ENCODE assay signal across 34 cellular contexts in genomic region chr13:49296659-49297058, GRCh38.
"Had no signal": no experiment of that assay in that cellular context is flagged by ENCODE, and none has a peak within 500 bp of the region (broad histone marks: within the 10 kb centered on the region; RNA-seq: fewer than 3 reads in every experiment).

No MANE protein-coding gene starts in this region.

- H3K27me3 ChIP-seq: MG63 had no signal

- H3K9me3 ChIP-seq: MG63 had no signal

- H3K9ac ChIP-seq: KMS-11 had no signal

- H3K36me3 ChIP-seq: MG63 had no signal

- DNase-seq: Karpas-422, Kasumi-1, KG1, MG63, MM.1S, MV-4-11, NCI-H1048, NCI-H1092, NCI-H1092 treated with DMSO at 0.1 percent for 48 hours, NCI-H1105, NCI-H1105 treated with DMSO at 0.1 percent for 48 hours, NCI-H1417, NCI-H1417 treated with DMSO at 0.1 percent for 48 hours, NCI-H1436, NCI-H1436 treated with DMSO at 0.1 percent for 48 hours, NCI-H146, NCI-H1694, NCI-H1694 treated with DMSO at 0.1 percent for 48 hours, NCI-H187, NCI-H187 treated with DMSO at 0.1 percent for 48 hours, NCI-H1930, NCI-H2029, NCI-H2029 treated with DMSO at 0.1 percent for 48 hours, NCI-H2081, NCI-H2081 treated with DMSO at 0.1 percent for 48 hours, NCI-H2107, NCI-H2171, NCI-H2171 treated with DMSO at 0.1 percent for 48 hours, NCI-H2227 treated with DMSO at 0.1 percent for 48 hours, NCI-H226, NCI-H345, NCI-H446, NCI-H446 treated with DMSO at 0.1 percent for 48 hours had no signal

- H3K4me3 ChIP-seq: MG63 had no signal

- H3K27ac ChIP-seq: KMS-11 had no signal

- H3K4me2 ChIP-seq: KMS-11 had no signal
